1 cellular context compared by ENCODE assay signal in genomic region chr2:105800953-105801635, GRCh38.
TF ChIP-seq lines count a peak whose summit lies in the region.

No MANE protein-coding gene starts in this region.

TF ChIP-seq in HepG2, 621 proteins besides CTCF, POLR2A, EP300 and RAD21 (continued from another document):
- peak; percentile 51; the same call in 1 of the 2 replicates for TF ChIP-seq ARID5B (CRISPR knock-in tag; IDR thresholded peaks at IDR 0.05)
- TF ChIP-seq CHD2 (IDR thresholded peaks at IDR 0.05; ENCODE audit: low read depth, low read length) = no peak
- TF ChIP-seq TEAD3 (CRISPR knock-in tag; optimal IDR thresholded peaks at IDR 0.05; ENCODE audit: borderline replicate concordance) = no peak
- no peak for TF ChIP-seq ZNF597 (CRISPR knock-in tag; IDR thresholded peaks at IDR 0.05)
- no peak for TF ChIP-seq KAT7 (CRISPR knock-in tag; IDR thresholded peaks at IDR 0.05; ENCODE audit: borderline replicate concordance)
- peak; percentile 32; the same call in 1 of the 2 replicates for TF ChIP-seq RCOR2 (CRISPR knock-in tag; IDR thresholded peaks at IDR 0.05)
- TF ChIP-seq SAFB2 (CRISPR knock-in tag; IDR thresholded peaks at IDR 0.05; ENCODE audit: borderline replicate concordance, low read depth) = no peak
- TF ChIP-seq KDM6A (CRISPR knock-in tag; IDR thresholded peaks at IDR 0.05; ENCODE audit: low read depth) = no peak
- no peak for TF ChIP-seq ZBTB39 (CRISPR knock-in tag; IDR thresholded peaks at IDR 0.05)
- no peak for TF ChIP-seq CSRNP1 (CRISPR knock-in tag; IDR thresholded peaks at IDR 0.05)
- no peak for TF ChIP-seq ZBTB8A (CRISPR knock-in tag; IDR thresholded peaks at IDR 0.05; ENCODE audit: borderline replicate concordance, low read depth)
- no peak for TF ChIP-seq CREM (IDR thresholded peaks at IDR 0.05)
- no peak for TF ChIP-seq CREM (CRISPR knock-in tag; IDR thresholded peaks at IDR 0.05)
- TF ChIP-seq SPEN (CRISPR knock-in tag; IDR thresholded peaks at IDR 0.05; ENCODE audit: low read depth) = peak; percentile 13; the same call in 1 of the 2 replicates
- TF ChIP-seq ATAD3A (CRISPR knock-in tag; IDR thresholded peaks at IDR 0.05) = no peak
- no peak for TF ChIP-seq ZNF44 (CRISPR knock-in tag; IDR thresholded peaks at IDR 0.05)
- no peak for TF ChIP-seq ZNF225 (CRISPR knock-in tag; IDR thresholded peaks at IDR 0.05)
- TF ChIP-seq RXRB (CRISPR knock-in tag; IDR thresholded peaks at IDR 0.05; ENCODE audit: borderline replicate concordance) = no peak
- TF ChIP-seq CREB1 (IDR thresholded peaks at IDR 0.05) = no peak
- TF ChIP-seq CREB1 (CRISPR knock-in tag; IDR thresholded peaks at IDR 0.05) = peak; percentile 43; the same call in 1 of the 2 replicates
- TF ChIP-seq MAX (IDR thresholded peaks at IDR 0.05) = peak; percentile 96
- TF ChIP-seq ZNF329 (CRISPR knock-in tag; IDR thresholded peaks at IDR 0.05; ENCODE audit: low read depth) = no peak
- TF ChIP-seq USF2 (IDR thresholded peaks at IDR 0.05; ENCODE audit: low read depth, low read length) = peak; percentile 32; the same call in 1 of the 2 replicates
- peak; percentile 84; the same call in 1 of the 2 replicates for TF ChIP-seq USF2 (CRISPR knock-in tag; IDR thresholded peaks at IDR 0.05; ENCODE audit: borderline replicate concordance)
- no peak for TF ChIP-seq ZNF772 (CRISPR knock-in tag; IDR thresholded peaks at IDR 0.05)
- no peak for TF ChIP-seq MAFF (IDR thresholded peaks at IDR 0.05; ENCODE audit: low read depth, low read length)
- no peak for TF ChIP-seq HNF1B (CRISPR knock-in tag; IDR thresholded peaks at IDR 0.05)
- TF ChIP-seq PCBP1 (IDR thresholded peaks at IDR 0.05; ENCODE audit: borderline replicate concordance, low read depth, low read length) = no peak
- no peak for TF ChIP-seq MXD3 (CRISPR knock-in tag; IDR thresholded peaks at IDR 0.05)
- TF ChIP-seq E2F2 (CRISPR knock-in tag; IDR thresholded peaks at IDR 0.05; ENCODE audit: borderline replicate concordance) = no peak
- TF ChIP-seq IRX3 (CRISPR knock-in tag; IDR thresholded peaks at IDR 0.05; ENCODE audit: borderline replicate concordance, low read depth) = no peak
- no peak for TF ChIP-seq REST (IDR thresholded peaks at IDR 0.05; ENCODE audit: borderline replicate concordance in 1 of 2, low read depth in 1 of 2, low read length in 2 of 2)
- TF ChIP-seq ZNF431 (CRISPR knock-in tag; IDR thresholded peaks at IDR 0.05; ENCODE audit: borderline replicate concordance, low read depth) = 0 out of 2 replicates have a peak, but pooled peaks have one; percentile 4
- TF ChIP-seq ELF3 (CRISPR knock-in tag; IDR thresholded peaks at IDR 0.05) = 0 out of 2 replicates have a peak, but pooled peaks have one; percentile 17
- no peak for TF ChIP-seq GLMP (CRISPR knock-in tag; IDR thresholded peaks at IDR 0.05; ENCODE audit: borderline replicate concordance)
- 0 out of 2 replicates have a peak, but pooled peaks have one; percentile 28 for TF ChIP-seq KDM1A (CRISPR knock-in tag; IDR thresholded peaks at IDR 0.05)
- TF ChIP-seq MZF1 (CRISPR knock-in tag; IDR thresholded peaks at IDR 0.05; ENCODE audit: borderline replicate concordance) = no peak
- no peak for TF ChIP-seq SETDB1 (CRISPR knock-in tag; IDR thresholded peaks at IDR 0.05; ENCODE audit: borderline replicate concordance)
